1 cellular context compared by ENCODE assay signal in the genomic region with DNA sequence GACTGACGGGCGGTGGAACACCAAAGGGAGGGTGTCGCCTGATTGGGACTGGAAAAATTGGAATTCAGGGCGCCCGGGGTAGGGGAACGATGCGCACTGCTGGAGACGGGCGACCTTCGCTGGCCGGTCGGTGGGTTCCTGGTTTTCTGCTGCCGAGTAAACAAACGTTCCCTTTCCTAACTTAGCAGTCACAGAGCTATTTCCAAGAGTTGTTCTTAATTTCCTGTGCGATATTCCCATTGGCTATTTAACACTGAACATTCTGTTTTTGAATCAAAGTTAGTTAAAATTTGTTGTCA.
TF ChIP-seq lines count a peak whose summit lies in the region.

No MANE protein-coding gene starts in this region.

TF ChIP-seq in IMR-90, 13 proteins besides CTCF, POLR2A, EP300 and RAD21:
- no peak for TF ChIP-seq CHD1 (IDR thresholded peaks at IDR 0.05; ENCODE audit: low read depth, low read length)
- no peak for TF ChIP-seq MAFK (IDR thresholded peaks at IDR 0.05; ENCODE audit: low read depth, low read length)
- no peak for TF ChIP-seq USF2 (IDR thresholded peaks at IDR 0.05; ENCODE audit: low read depth, low read length)
- no peak for TF ChIP-seq ELK1 (IDR thresholded peaks at IDR 0.05; ENCODE audit: borderline replicate concordance, low read depth, low read length)
- TF ChIP-seq RCOR1 (IDR thresholded peaks at IDR 0.05; ENCODE audit: insufficient replicate concordance, low read length): no peak
- no peak for TF ChIP-seq NFE2L2 (IDR thresholded peaks at IDR 0.05; ENCODE audit: low read depth, low read length)
- TF ChIP-seq MAZ (IDR thresholded peaks at IDR 0.05; ENCODE audit: borderline replicate concordance, low read depth, low read length): no peak
- no peak for TF ChIP-seq CEBPB (IDR thresholded peaks at IDR 0.05; ENCODE audit: low read depth, low read length)
- TF ChIP-seq SMC3 (IDR thresholded peaks at IDR 0.05; ENCODE audit: low read depth, low read length): no peak
- TF ChIP-seq BHLHE40 (IDR thresholded peaks at IDR 0.05; ENCODE audit: low read depth, low read length): no peak
- TF ChIP-seq MXI1 (IDR thresholded peaks at IDR 0.05; ENCODE audit: borderline replicate concordance, low read depth, low read length): no peak
- no peak for TF ChIP-seq FOS (IDR thresholded peaks at IDR 0.05; ENCODE audit: low read depth, low read length)
- no peak for TF ChIP-seq RFX5 (IDR thresholded peaks at IDR 0.05; ENCODE audit: low read depth, low read length)
